8 cellular contexts compared by ENCODE assay signal in genomic region chr11:124876818-124877630, GRCh38. TPM values are rescaled to one million over a fixed set of nuclear protein-coding genes. Genes with fewer than 3 reads are reported as not detected.
DNase-seq lines count a peak whose midpoint lies in the region; ATAC-seq, FAIRE-seq and TF ChIP-seq lines count a peak whose summit lies in the region.

No MANE protein-coding gene starts in this region.

- no peak for TF ChIP-seq EP300 in gastroesophageal sphincter (IDR thresholded peaks at IDR 0.05)
- TF ChIP-seq EP300 in sigmoid colon (IDR thresholded peaks at IDR 0.05): no peak

- peaks cover 31% of the 10 kb centered on the region for H3K27me3 ChIP-seq in gastroesophageal sphincter
- H3K27me3 ChIP-seq in sigmoid colon: peaks cover 0 to 23% (median 16%) of the 10 kb centered on the region in 3 donors

- no peak for ATAC-seq in gastroesophageal sphincter

- H3K36me3 ChIP-seq in gastroesophageal sphincter: no peaks in the 10 kb centered on the region
- no peaks in the 10 kb centered on the region for H3K36me3 ChIP-seq in sigmoid colon

- intact Hi-C loops in sigmoid colon (cut with DNase I): loop anchor here (2.0 to 10.0 kb wide), 4 partner anchors 40 to 202 kb away; partner anchors contain the start of genes MSANTD2, SIAE and SPA17

- WGBS in gastroesophageal sphincter (ENCODE audit: low coverage in 1 of 2), 2 donors: 18 to 40% methylated on average over 13 to 23 of the region's 30 CpGs
- WGBS in sigmoid colon, 2 donors: 27 to 55% methylated on average over 30 of the region's 30 CpGs

- no peak for TF ChIP-seq CTCF in VCaP (conservative IDR thresholded peaks at IDR 0.05)
- TF ChIP-seq CTCF in gastroesophageal sphincter (IDR thresholded peaks at IDR 0.05): no peak
- no peak for TF ChIP-seq CTCF in sigmoid colon (IDR thresholded peaks at IDR 0.05)

- peak overlapping the region; percentile 33 to 67 for H3K4me3 ChIP-seq in gastroesophageal sphincter
- H3K4me3 ChIP-seq in sigmoid colon: peak overlapping the region; percentile 47 to 66 (median 54)

- no peak for DNase-seq in GM12892 (ENCODE audit: insufficient read length)
- DNase-seq in sigmoid colon: peak; percentile 72
- no peak for DNase-seq in HTR-8/SVneo (ENCODE audit: insufficient read length, low spot score)
- DNase-seq in GM19239 (ENCODE audit: insufficient read length, low spot score): no peak
- no peak for DNase-seq in SIG-M5 treated with dmso at 0.1 percent for 504 hours (lab: John Stamatoyannopoulos, UW; ENCODE audit: unreplicated experiment)
- DNase-seq in DMS53 (lab: John Stamatoyannopoulos, UW): no peak

- peak overlapping the region; percentile 86 for H3K27ac ChIP-seq in VCaP
- H3K27ac ChIP-seq in gastroesophageal sphincter: peak overlapping the region in 3 of 4 donors; percentile 92 to 94 (median 93)
- H3K27ac ChIP-seq in sigmoid colon: peak overlapping the region; percentile 88 to 92 (median 90)

- TF ChIP-seq POLR2A in GM12892 (IDR thresholded peaks at IDR 0.05; ENCODE audit: low read depth, low read length) (no peak), gastroesophageal sphincter (IDR thresholded peaks at IDR 0.05) (no peak), sigmoid colon (IDR thresholded peaks at IDR 0.05) (no peak)

- no peaks in the 10 kb centered on the region for H3K9me3 ChIP-seq in gastroesophageal sphincter
- H3K9me3 ChIP-seq in sigmoid colon: no peaks in the 10 kb centered on the region

- FAIRE-seq in GM12892 (lab: Jason Lieb, UNC) (peak; percentile 50), HTR-8/SVneo (lab: Jason Lieb, UNC) (no peak), GM19239 (lab: Jason Lieb, UNC) (no peak)

- H3K4me1 ChIP-seq in gastroesophageal sphincter (peaks cover 0 to 29% (median 3%) of the 10 kb centered on the region in 3 donors), sigmoid colon (peaks cover 0 to 21% (median 12%) of the 10 kb centered on the region in 4 donors)

RNA-seq across cellular contexts. Expression of gene ROBO3, which starts 11.8 kb away (rescaled TPM):
- polyA plus RNA-seq in GM12892 (2012; ENCODE audit: missing spikeins): 1.0 TPM
- total RNA-seq in gastroesophageal sphincter (10 to 100 TPM in 1 of 4 donors, 1 to 10 TPM in 3; 3.6 to 10.8 (median 9.2) TPM), sigmoid colon (10 to 100 TPM in 2 of 4 donors, 1 to 10 TPM in 2; 9.1 to 37.7 (median 10.1) TPM)
- 1 to 10 TPM; 1.6 to 7.8 (median 2.4) TPM for polyA plus RNA-seq in sigmoid colon

RNA-seq across cellular contexts. Expression of gene ROBO4, which starts 20.6 kb away (rescaled TPM):
- polyA plus RNA-seq in GM12892 (2012; ENCODE audit: missing spikeins): not detected
- 10 to 100 TPM; 13.9 to 33.6 (median 23.4) TPM for total RNA-seq in gastroesophageal sphincter
- total RNA-seq in sigmoid colon: 10 to 100 TPM in 2 of 4 donors, 1 to 10 TPM in 2; 8.1 to 13.8 (median 11.0) TPM
- 1 to 10 TPM in 2 of 3 donors, under 1 TPM in 1; 0.46 to 6.2 (median 1.2) TPM for polyA plus RNA-seq in sigmoid colon

RNA-seq across cellular contexts. Expression of gene HEPN1, which starts 42.0 kb away (rescaled TPM):
- polyA plus RNA-seq in GM12892 (2012; ENCODE audit: missing spikeins): not detected
- under 1 TPM in 1 of 4 donors, not detected in 3; 0.67 TPM for total RNA-seq in gastroesophageal sphincter
- total RNA-seq in sigmoid colon: not detected
- polyA plus RNA-seq in sigmoid colon: under 1 TPM in 1 of 3 donors, not detected in 2; 0.04 TPM

RNA-seq across cellular contexts. Expression of gene HEPACAM, which starts 58.8 kb away (rescaled TPM):
- not detected for polyA plus RNA-seq in GM12892 (2012; ENCODE audit: missing spikeins)
- total RNA-seq in gastroesophageal sphincter (1 to 10 TPM in 1 of 4 donors, under 1 TPM in 2, not detected in 1; 0.31 to 2.1 (median 0.81) TPM), sigmoid colon (1 to 10 TPM in 2 of 4 donors, under 1 TPM in 2; 0.27 to 5.5 (median 1.2) TPM)
- under 1 TPM in 1 of 3 donors, not detected in 2; 0.52 TPM for polyA plus RNA-seq in sigmoid colon
